Comparison of ENCODE assay signal across 1 cellular context in genomic region chr7:100719523-100720319, GRCh38.
A peak's percentile ranks its signal among the peaks of the same experiment; 100 is the strongest.
TF ChIP-seq lines count a peak whose summit lies in the region.

No MANE protein-coding gene starts in this region.

TF ChIP-seq in HepG2, 621 proteins besides CTCF, POLR2A, EP300 and RAD21 (continues in another document):
- TF ChIP-seq HOXD1 (CRISPR knock-in tag; IDR thresholded peaks at IDR 0.05): peak; percentile 47; the same call in 1 of the 2 replicates
- TF ChIP-seq ZSCAN21 (CRISPR knock-in tag; IDR thresholded peaks at IDR 0.05; ENCODE audit: borderline replicate concordance): no peak; the same call in 1 of the 2 replicates
- TF ChIP-seq ZNF775 (CRISPR knock-in tag; IDR thresholded peaks at IDR 0.05; ENCODE audit: borderline replicate concordance): no peak
- TF ChIP-seq, protein P1, sequence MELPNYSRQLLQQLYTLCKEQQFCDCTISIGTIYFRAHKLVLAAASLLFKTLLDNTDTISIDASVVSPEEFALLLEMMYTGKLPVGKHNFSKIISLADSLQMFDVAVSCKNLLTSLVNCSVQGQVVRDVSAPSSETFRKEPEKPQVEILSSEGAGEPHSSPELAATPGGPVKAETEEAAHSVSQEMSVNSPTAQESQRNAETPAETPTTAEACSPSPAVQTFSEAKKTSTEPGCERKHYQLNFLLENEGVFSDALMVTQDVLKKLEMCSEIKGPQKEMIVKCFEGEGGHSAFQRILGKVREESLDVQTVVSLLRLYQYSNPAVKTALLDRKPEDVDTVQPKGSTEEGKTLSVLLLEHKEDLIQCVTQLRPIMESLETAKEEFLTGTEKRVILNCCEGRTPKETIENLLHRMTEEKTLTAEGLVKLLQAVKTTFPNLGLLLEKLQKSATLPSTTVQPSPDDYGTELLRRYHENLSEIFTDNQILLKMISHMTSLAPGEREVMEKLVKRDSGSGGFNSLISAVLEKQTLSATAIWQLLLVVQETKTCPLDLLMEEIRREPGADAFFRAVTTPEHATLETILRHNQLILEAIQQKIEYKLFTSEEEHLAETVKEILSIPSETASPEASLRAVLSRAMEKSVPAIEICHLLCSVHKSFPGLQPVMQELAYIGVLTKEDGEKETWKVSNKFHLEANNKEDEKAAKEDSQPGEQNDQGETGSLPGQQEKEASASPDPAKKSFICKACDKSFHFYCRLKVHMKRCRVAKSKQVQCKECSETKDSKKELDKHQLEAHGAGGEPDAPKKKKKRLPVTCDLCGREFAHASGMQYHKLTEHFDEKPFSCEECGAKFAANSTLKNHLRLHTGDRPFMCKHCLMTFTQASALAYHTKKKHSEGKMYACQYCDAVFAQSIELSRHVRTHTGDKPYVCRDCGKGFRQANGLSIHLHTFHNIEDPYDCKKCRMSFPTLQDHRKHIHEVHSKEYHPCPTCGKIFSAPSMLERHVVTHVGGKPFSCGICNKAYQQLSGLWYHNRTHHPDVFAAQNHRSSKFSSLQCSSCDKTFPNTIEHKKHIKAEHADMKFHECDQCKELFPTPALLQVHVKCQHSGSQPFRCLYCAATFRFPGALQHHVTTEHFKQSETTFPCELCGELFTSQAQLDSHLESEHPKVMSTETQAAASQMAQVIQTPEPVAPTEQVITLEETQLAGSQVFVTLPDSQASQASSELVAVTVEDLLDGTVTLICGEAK (IDR thresholded peaks at IDR 0.05): no peak
- TF ChIP-seq, protein P1 (CRISPR knock-in tag; IDR thresholded peaks at IDR 0.05): no peak
- TF ChIP-seq RCOR2 (CRISPR knock-in tag; IDR thresholded peaks at IDR 0.05): 0 out of 2 replicates have a peak, but pooled peaks have one; percentile 41
- no peak for TF ChIP-seq ZNF382 (CRISPR knock-in tag; IDR thresholded peaks at IDR 0.05; ENCODE audit: borderline replicate concordance)
- no peak for TF ChIP-seq ZBTB46 (CRISPR knock-in tag; IDR thresholded peaks at IDR 0.05; ENCODE audit: borderline replicate concordance)
- peak; percentile 83; the same call in 1 of the 2 replicates for TF ChIP-seq NR2F2 (IDR thresholded peaks at IDR 0.05; ENCODE audit: borderline replicate concordance, low read depth)
- TF ChIP-seq RARA (CRISPR knock-in tag; IDR thresholded peaks at IDR 0.05): peak; percentile 91
- no peak for TF ChIP-seq ZFP82 (CRISPR knock-in tag; IDR thresholded peaks at IDR 0.05; ENCODE audit: borderline replicate concordance)
- TF ChIP-seq SMAD9 (CRISPR knock-in tag; IDR thresholded peaks at IDR 0.05): no peak
- 0 out of 2 replicates have a peak, but pooled peaks have one; percentile 65 for TF ChIP-seq ZNF232 (CRISPR knock-in tag; IDR thresholded peaks at IDR 0.05; ENCODE audit: borderline replicate concordance)
- TF ChIP-seq POLR2G (IDR thresholded peaks at IDR 0.05; ENCODE audit: low read depth, low read length): no peak
- TF ChIP-seq ZNF12 (CRISPR knock-in tag; IDR thresholded peaks at IDR 0.05): no peak
- no peak for TF ChIP-seq ZKSCAN5 (CRISPR knock-in tag; IDR thresholded peaks at IDR 0.05)
- TF ChIP-seq ZNF235 (CRISPR knock-in tag; IDR thresholded peaks at IDR 0.05; ENCODE audit: borderline replicate concordance): no peak; the same call in 1 of the 2 replicates
- TF ChIP-seq, protein P2, sequence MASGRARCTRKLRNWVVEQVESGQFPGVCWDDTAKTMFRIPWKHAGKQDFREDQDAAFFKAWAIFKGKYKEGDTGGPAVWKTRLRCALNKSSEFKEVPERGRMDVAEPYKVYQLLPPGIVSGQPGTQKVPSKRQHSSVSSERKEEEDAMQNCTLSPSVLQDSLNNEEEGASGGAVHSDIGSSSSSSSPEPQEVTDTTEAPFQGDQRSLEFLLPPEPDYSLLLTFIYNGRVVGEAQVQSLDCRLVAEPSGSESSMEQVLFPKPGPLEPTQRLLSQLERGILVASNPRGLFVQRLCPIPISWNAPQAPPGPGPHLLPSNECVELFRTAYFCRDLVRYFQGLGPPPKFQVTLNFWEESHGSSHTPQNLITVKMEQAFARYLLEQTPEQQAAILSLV (CRISPR knock-in tag; IDR thresholded peaks at IDR 0.05; ENCODE audit: borderline replicate concordance): peak; percentile 19; the same call in 1 of the 2 replicates
- TF ChIP-seq, protein P3, sequence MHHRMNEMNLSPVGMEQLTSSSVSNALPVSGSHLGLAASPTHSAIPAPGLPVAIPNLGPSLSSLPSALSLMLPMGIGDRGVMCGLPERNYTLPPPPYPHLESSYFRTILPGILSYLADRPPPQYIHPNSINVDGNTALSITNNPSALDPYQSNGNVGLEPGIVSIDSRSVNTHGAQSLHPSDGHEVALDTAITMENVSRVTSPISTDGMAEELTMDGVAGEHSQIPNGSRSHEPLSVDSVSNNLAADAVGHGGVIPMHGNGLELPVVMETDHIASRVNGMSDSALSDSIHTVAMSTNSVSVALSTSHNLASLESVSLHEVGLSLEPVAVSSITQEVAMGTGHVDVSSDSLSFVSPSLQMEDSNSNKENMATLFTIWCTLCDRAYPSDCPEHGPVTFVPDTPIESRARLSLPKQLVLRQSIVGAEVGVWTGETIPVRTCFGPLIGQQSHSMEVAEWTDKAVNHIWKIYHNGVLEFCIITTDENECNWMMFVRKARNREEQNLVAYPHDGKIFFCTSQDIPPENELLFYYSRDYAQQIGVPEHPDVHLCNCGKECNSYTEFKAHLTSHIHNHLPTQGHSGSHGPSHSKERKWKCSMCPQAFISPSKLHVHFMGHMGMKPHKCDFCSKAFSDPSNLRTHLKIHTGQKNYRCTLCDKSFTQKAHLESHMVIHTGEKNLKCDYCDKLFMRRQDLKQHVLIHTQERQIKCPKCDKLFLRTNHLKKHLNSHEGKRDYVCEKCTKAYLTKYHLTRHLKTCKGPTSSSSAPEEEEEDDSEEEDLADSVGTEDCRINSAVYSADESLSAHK (CRISPR knock-in tag; IDR thresholded peaks at IDR 0.05; ENCODE audit: borderline replicate concordance): no peak
- TF ChIP-seq ADNP (CRISPR knock-in tag; IDR thresholded peaks at IDR 0.05): peak; percentile 89
- TF ChIP-seq MIER2 (CRISPR knock-in tag; IDR thresholded peaks at IDR 0.05): 0 out of 2 replicates have a peak, but pooled peaks have one; percentile 24
- TF ChIP-seq SMC3 (IDR thresholded peaks at IDR 0.05; ENCODE audit: low read length): no peak
- 0 out of 2 replicates have a peak, but pooled peaks have one; percentile 47 for TF ChIP-seq SPEN (CRISPR knock-in tag; IDR thresholded peaks at IDR 0.05; ENCODE audit: low read depth)
- TF ChIP-seq, protein P4, sequence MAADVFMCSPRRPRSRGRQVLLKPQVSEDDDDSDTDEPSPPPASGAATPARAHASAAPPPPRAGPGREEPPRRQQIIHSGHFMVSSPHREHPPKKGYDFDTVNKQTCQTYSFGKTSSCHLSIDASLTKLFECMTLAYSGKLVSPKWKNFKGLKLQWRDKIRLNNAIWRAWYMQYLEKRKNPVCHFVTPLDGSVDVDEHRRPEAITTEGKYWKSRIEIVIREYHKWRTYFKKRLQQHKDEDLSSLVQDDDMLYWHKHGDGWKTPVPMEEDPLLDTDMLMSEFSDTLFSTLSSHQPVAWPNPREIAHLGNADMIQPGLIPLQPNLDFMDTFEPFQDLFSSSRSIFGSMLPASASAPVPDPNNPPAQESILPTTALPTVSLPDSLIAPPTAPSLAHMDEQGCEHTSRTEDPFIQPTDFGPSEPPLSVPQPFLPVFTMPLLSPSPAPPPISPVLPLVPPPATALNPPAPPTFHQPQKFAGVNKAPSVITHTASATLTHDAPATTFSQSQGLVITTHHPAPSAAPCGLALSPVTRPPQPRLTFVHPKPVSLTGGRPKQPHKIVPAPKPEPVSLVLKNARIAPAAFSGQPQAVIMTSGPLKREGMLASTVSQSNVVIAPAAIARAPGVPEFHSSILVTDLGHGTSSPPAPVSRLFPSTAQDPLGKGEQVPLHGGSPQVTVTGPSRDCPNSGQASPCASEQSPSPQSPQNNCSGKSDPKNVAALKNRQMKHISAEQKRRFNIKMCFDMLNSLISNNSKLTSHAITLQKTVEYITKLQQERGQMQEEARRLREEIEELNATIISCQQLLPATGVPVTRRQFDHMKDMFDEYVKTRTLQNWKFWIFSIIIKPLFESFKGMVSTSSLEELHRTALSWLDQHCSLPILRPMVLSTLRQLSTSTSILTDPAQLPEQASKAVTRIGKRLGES (CRISPR knock-in tag; IDR thresholded peaks at IDR 0.05; ENCODE audit: borderline replicate concordance): no peak
- TF ChIP-seq ZNF598 (CRISPR knock-in tag; IDR thresholded peaks at IDR 0.05; ENCODE audit: borderline replicate concordance): no peak
- TF ChIP-seq HOXA5 (CRISPR knock-in tag; IDR thresholded peaks at IDR 0.05): 0 out of 2 replicates have a peak, but pooled peaks have one; percentile 29
- TF ChIP-seq HNF4G (IDR thresholded peaks at IDR 0.05; ENCODE audit: borderline replicate concordance, low read depth, low read length): peak; percentile 82
- no peak for TF ChIP-seq HNF4G (CRISPR knock-in tag; IDR thresholded peaks at IDR 0.05; ENCODE audit: borderline replicate concordance, low read depth)
- no peak for TF ChIP-seq MED13 (CRISPR knock-in tag; IDR thresholded peaks at IDR 0.05)
- peak; percentile 62; the same call in 1 of the 2 replicates for TF ChIP-seq KMT2A (CRISPR knock-in tag; IDR thresholded peaks at IDR 0.05)
- TF ChIP-seq ZFP90 (CRISPR knock-in tag; IDR thresholded peaks at IDR 0.05; ENCODE audit: borderline replicate concordance): 0 out of 2 replicates have a peak, but pooled peaks have one; percentile 69
- peak in 1 of 2 experiments; percentile 63; a peak in 2 of 4 replicates for TF ChIP-seq NR2F1 (CRISPR knock-in tag; IDR thresholded peaks at IDR 0.05)
- no peak for TF ChIP-seq ZNF274 (CRISPR knock-in tag; IDR thresholded peaks at IDR 0.05)
- peak; percentile 51; the same call in 1 of the 2 replicates for TF ChIP-seq ZNF788 (CRISPR knock-in tag; IDR thresholded peaks at IDR 0.05; ENCODE audit: borderline replicate concordance)
- peak; percentile 87 for TF ChIP-seq NR2F6 (IDR thresholded peaks at IDR 0.05)
- TF ChIP-seq NR2F6 (CRISPR knock-in tag; IDR thresholded peaks at IDR 0.05): peak; percentile 76
- no peak for TF ChIP-seq ZNF512 (CRISPR knock-in tag; IDR thresholded peaks at IDR 0.05)
- peak; percentile 30; the same call in 1 of the 2 replicates for TF ChIP-seq ZHX1 (CRISPR knock-in tag; IDR thresholded peaks at IDR 0.05; ENCODE audit: low read depth)
- no peak for TF ChIP-seq SMAD1 (CRISPR knock-in tag; IDR thresholded peaks at IDR 0.05; ENCODE audit: borderline replicate concordance, low read depth)
